In genomic region chr13:77267362-77267761, GRCh38 we compare ENCODE assay signal across 31 cellular contexts. TPM values are rescaled to one million over a fixed set of nuclear protein-coding genes. Genes with fewer than 3 reads are reported as not detected.
DNase-seq lines count a peak whose midpoint lies in the region; ATAC-seq, FAIRE-seq and TF ChIP-seq lines count a peak whose summit lies in the region.
"Had no signal": no experiment of that assay in that cellular context is flagged by ENCODE, and none has a peak within 500 bp of the region (broad histone marks: within the 10 kb centered on the region; RNA-seq: fewer than 3 reads in every experiment).

No MANE protein-coding gene starts in this region.

- no peaks in the 10 kb centered on the region for H3K27me3 ChIP-seq in BJ (ENCODE audit: control insufficient read depth, insufficient read depth, low read length)
- H3K27me3 ChIP-seq: dorsolateral prefrontal cortex, esophagus muscularis mucosa, right lobe of liver, stomach, transverse colon had no signal

- H3K4me3 ChIP-seq in BJ (ENCODE audit: low read depth, low read length), result no peak overlapping the region
- H3K4me3 ChIP-seq: dorsolateral prefrontal cortex, esophagus muscularis mucosa, lower lobe of right lung, mucosa of descending colon, prostate gland, right lobe of liver, SK-N-MC, stomach, transverse colon had no signal

- DNase-seq in BJ (ENCODE audit: low read depth) (peak; percentile 1), fibroblast of the conjunctiva (ENCODE audit: low read depth) (peak; percentile 29), sciatic nerve (ENCODE audit: low spot score) (no peak), NCI-H69 (lab: John Stamatoyannopoulos, UW) (no peak), ACHN (no peak), HK-2 (ENCODE audit: unreplicated experiment) (no peak)
- DNase-seq: activated CD4-positive, alpha-beta T cell treated with anti-CD3 and anti-CD28 coated beads, Interleukin-2, amount 50 U/mL, for 4 hours; activated naive CD8-positive, alpha-beta T cell treated with anti-CD3 and anti-CD28 coated beads, Interleukin-2, amount 50 U/mL, for 24 hours; activated T-cell treated with anti-CD3 and anti-CD28 coated beads, Interleukin-2, amount 50 U/mL, for 72 hours; C1 segment of cervical spinal cord; cerebellar nuclear complex; DMS153; dorsolateral prefrontal cortex; lower lobe of right lung; mucosa of descending colon; natural killer cell; NCI-H1436 treated with DMSO at 0.1 percent for 48 hours; NCI-H2081 treated with DMSO at 0.1 percent for 48 hours; NCI-H345; NCI-H748 treated with DMSO at 0.1 percent for 48 hours; right lobe of liver; stimulated activated CD4-positive, alpha-beta T cell treated with anti-CD3 and anti-CD28 coated beads, Interleukin-4, amount 100 ng/mL, for 1 hour; stomach; transverse colon had no signal

- peak; percentile 11 for FAIRE-seq in TTC549 (lab: Jason Lieb, UNC)
- FAIRE-seq: endometrium had no signal

- intact Hi-C loops in sciatic nerve (cut with DNase I), result no loop called here

- peaks cover 1% of the 10 kb centered on the region; the same call in 1 of the 2 replicates for H3K36me3 ChIP-seq in BJ (ENCODE audit: control insufficient read depth, insufficient read depth, low read length)
- H3K36me3 ChIP-seq: prostate gland had no signal

- ATAC-seq in sciatic nerve (peak; percentile 90), GM21737 (IDR thresholded peaks at IDR 0.05; ENCODE audit: unreplicated experiment) (no peak)
- ATAC-seq: activated CD4-positive, CD25-positive, alpha-beta regulatory T cell treated with anti-CD3 and anti-CD28 coated beads, Interleukin-2, amount 50 U/mL, for 24 hours; activated naive CD8-positive, alpha-beta T cell treated with anti-CD3 and anti-CD28 coated beads, Interleukin-2, amount 50 U/mL, for 24 hours; activated T-cell treated with anti-CD3 and anti-CD28 coated beads, Interleukin-2, amount 50 U/mL, for 72 hours; lower lobe of right lung; mucosa of descending colon; natural killer cell; right lobe of liver had no signal

- CTCF ChIA-PET in BJ (lab: Yijun Ruan, JAX), result interaction anchor here (0.6 kb wide), 1 partner anchor 175 kb away, joined by 3 read pairs; no protein-coding TSS in a partner anchor

- TF ChIP-seq CTCF in BJ (IDR thresholded peaks at IDR 0.05; ENCODE audit: insufficient read depth, low read depth, low read length), result no peak

- in situ Hi-C loops in ACHN (cut with HindIII; ENCODE audit: low pct_ligation_motif_present, low pct_unique_long_range_greater_than_20kb, low sequenced_read_pairs), result no loop called here

- POLR2A ChIA-PET in BJ (lab: Charles Lee), result no interaction called here

RNA-seq across cellular contexts. Expression of gene MYCBP2, which starts 59.5 kb away (rescaled TPM):
- 22.9 and 37.6 TPM in 2 replicates for polyA plus RNA-seq in BJ (2011; rRNA removed)
- polyA minus RNA-seq in BJ (2011; rRNA and poly(A)+ RNA removed), result 60.9 and 75.8 TPM in 2 replicates
- 137 TPM for total RNA-seq in sciatic nerve

Comparison
In these comparisons a context has a peak if more than half of its experiments do, and no peak if none do; other contexts are left out.
1. DNase-seq: peak in BJ (single experiment) and fibroblast of the conjunctiva (single experiment); none in sciatic nerve (single experiment), NCI-H69 (single experiment), ACHN (single experiment) and HK-2 (single experiment).